Comparison of ENCODE assay signal across 9 cellular contexts in the genomic region with DNA sequence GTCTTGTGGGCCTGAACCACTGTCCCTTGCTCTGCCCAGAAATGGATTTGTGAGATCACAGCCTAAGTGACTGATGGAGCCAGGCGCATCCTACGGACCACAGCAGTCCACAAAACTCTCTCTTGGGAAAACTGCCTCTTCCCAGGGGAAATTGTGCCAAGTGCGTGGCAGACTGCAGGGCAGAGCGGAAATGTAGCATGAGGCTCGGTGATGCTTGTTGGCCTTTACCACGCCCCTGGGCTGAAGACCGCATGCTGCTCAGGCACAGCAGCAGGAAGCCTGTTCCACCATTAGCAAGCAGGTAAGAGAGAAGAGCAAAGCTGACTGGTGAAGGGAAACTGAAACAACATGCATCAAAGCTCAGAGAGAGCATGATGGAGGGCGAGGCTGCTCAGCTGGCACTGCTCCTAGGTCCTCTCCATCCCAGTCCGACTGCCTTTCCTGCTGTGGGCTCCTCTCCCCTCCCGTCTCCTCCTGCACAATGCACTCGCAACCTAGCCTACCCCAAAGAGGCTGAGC. TPM values are rescaled to one million over a fixed set of nuclear protein-coding genes. Genes with fewer than 3 reads are reported as not detected.
DNase-seq lines count a peak whose midpoint lies in the region; ATAC-seq lines count a peak whose summit lies in the region.
"Had no signal": no experiment of that assay in that cellular context is flagged by ENCODE, and none has a peak within 500 bp of the region (broad histone marks: within the 10 kb centered on the region; RNA-seq: fewer than 3 reads in every experiment).

No MANE protein-coding gene starts in this region.

- peaks cover 2% of the 10 kb centered on the region for H3K36me3 ChIP-seq in CD4-positive, CD25-positive, alpha-beta regulatory T cell (ENCODE audit: control insufficient read depth, insufficient read depth, low read length)

- H3K9me3 Mint-ChIP-seq in CD4-positive, CD25-positive, alpha-beta regulatory T cell: peaks cover 0 to 2% (median 0%) of the 10 kb centered on the region in 7 donors
- H3K9me3 Mint-ChIP-seq in activated naive CD4-positive, alpha-beta T cell treated with anti-CD3 and anti-CD28 coated beads, Interleukin-2, amount 10 ng/mL, durations not matched to agents 7 days and 5 days: no peaks in the 10 kb centered on the region

- peak overlapping the region; percentile 90 for H3K27ac ChIP-seq in CD4-positive, CD25-positive, alpha-beta regulatory T cell (ENCODE audit: insufficient read depth, low read length, poor library complexity, severe bottlenecking)

- H3K4me1 ChIP-seq in CD4-positive, CD25-positive, alpha-beta regulatory T cell (ENCODE audit: control insufficient read depth, insufficient read depth, low read length, poor library complexity, severe bottlenecking): peaks cover 53% of the 10 kb centered on the region

- H3K4me3 ChIP-seq in CD4-positive, CD25-positive, alpha-beta regulatory T cell (ENCODE audit: low read depth, low read length): peak overlapping the region; percentile 56

- H3K9me3 ChIP-seq in CD4-positive, CD25-positive, alpha-beta regulatory T cell (ENCODE audit: control insufficient read depth in 2 of 2, low read length in 2 of 2): no peaks in the 10 kb centered on the region

- H3K27me3 ChIP-seq in CD4-positive, CD25-positive, alpha-beta regulatory T cell (ENCODE audit: control insufficient read depth, insufficient read depth, low read length): no peaks in the 10 kb centered on the region

- H3K27me3 Mint-ChIP-seq in CD4-positive, CD25-positive, alpha-beta regulatory T cell: no peaks in the 10 kb centered on the region
- H3K27me3 Mint-ChIP-seq in activated naive CD4-positive, alpha-beta T cell treated with anti-CD3 and anti-CD28 coated beads, Interleukin-2, amount 10 ng/mL, durations not matched to agents 7 days and 5 days: no peaks in the 10 kb centered on the region

- peak; percentile 47 to 95 (median 84) for DNase-seq in CD4-positive, CD25-positive, alpha-beta regulatory T cell
- DNase-seq in T-helper 9 cell (peak; percentile 30), GM03348 (ENCODE audit: low spot score) (no peak), A172 (ENCODE audit: low spot score) (no peak)
- DNase-seq in activated naive CD4-positive, alpha-beta T cell treated with anti-CD3 and anti-CD28 coated beads, Interleukin-2, amount 10 ng/mL, durations not matched to agents 7 days and 5 days: peak; percentile 86
- peak; percentile 66 for DNase-seq in stimulated activated CD4-positive, alpha-beta T cell treated with anti-CD3 and anti-CD28 coated beads, Interleukin-15, amount 100 ng/mL, for 24 hours
- DNase-seq: NCI-H1436 treated with DMSO at 0.1 percent for 48 hours had no signal

- H3K36me3 Mint-ChIP-seq in CD4-positive, CD25-positive, alpha-beta regulatory T cell: peaks cover 24% of the 10 kb centered on the region
- H3K36me3 Mint-ChIP-seq in activated naive CD4-positive, alpha-beta T cell treated with anti-CD3 and anti-CD28 coated beads, Interleukin-2, amount 10 ng/mL, durations not matched to agents 7 days and 5 days: peaks cover 47% of the 10 kb centered on the region

- peak; percentile 87 to 91 for ATAC-seq in CD4-positive, CD25-positive, alpha-beta regulatory T cell (ENCODE audit: low read depth in 2 of 2)
- no peak for ATAC-seq in HG03045 (IDR thresholded peaks at IDR 0.05; ENCODE audit: unreplicated experiment)
- ATAC-seq in GM18498 (IDR thresholded peaks at IDR 0.05; ENCODE audit: unreplicated experiment): no peak

- peak overlapping the region; percentile 66 to 92 (median 81) for H3K4me3 Mint-ChIP-seq in CD4-positive, CD25-positive, alpha-beta regulatory T cell
- peak overlapping the region; percentile 66 for H3K4me3 Mint-ChIP-seq in activated naive CD4-positive, alpha-beta T cell treated with anti-CD3 and anti-CD28 coated beads, Interleukin-2, amount 10 ng/mL, durations not matched to agents 7 days and 5 days

- peak overlapping the region; percentile 99 to 100 (median 99) for H3K27ac Mint-ChIP-seq in CD4-positive, CD25-positive, alpha-beta regulatory T cell
- peak overlapping the region; percentile 100 for H3K27ac Mint-ChIP-seq in activated naive CD4-positive, alpha-beta T cell treated with anti-CD3 and anti-CD28 coated beads, Interleukin-2, amount 10 ng/mL, durations not matched to agents 7 days and 5 days

- CTCF ChIA-PET in activated naive CD4-positive, alpha-beta T cell treated with anti-CD3 and anti-CD28 coated beads, Interleukin-2, amount 10 ng/mL, durations not matched to agents 7 days and 5 days (lab: Charles Lee): interaction anchor here (1.9 to 2.7 kb wide), 2 partner anchors 10 to 30 kb away, joined by 10 to 13 read pairs; no protein-coding TSS in a partner anchor

- H3K4me1 Mint-ChIP-seq in CD4-positive, CD25-positive, alpha-beta regulatory T cell: peaks cover 23 to 81% (median 54%) of the 10 kb centered on the region in 4 donors
- peaks cover 69% of the 10 kb centered on the region for H3K4me1 Mint-ChIP-seq in activated naive CD4-positive, alpha-beta T cell treated with anti-CD3 and anti-CD28 coated beads, Interleukin-2, amount 10 ng/mL, durations not matched to agents 7 days and 5 days

RNA-seq across cellular contexts. Expression of a gene that starts 26.5 kb away (rescaled TPM):
- total RNA-seq in CD4-positive, CD25-positive, alpha-beta regulatory T cell: 6.9 TPM
- polyA plus RNA-seq in CD4-positive, CD25-positive, alpha-beta regulatory T cell: 1 to 10 TPM in 2 of 4 donors, under 1 TPM in 2; 0.70 to 1.8 (median 1.1) TPM
- total RNA-seq in A172 (2014; rRNA removed; shearing (Covaris generic)): 38.2 and 46.6 TPM in 2 replicates

RNA-seq across cellular contexts. Expression of a gene that starts 31.4 kb away (rescaled TPM):
- total RNA-seq in CD4-positive, CD25-positive, alpha-beta regulatory T cell: 55.6 TPM
- polyA plus RNA-seq in CD4-positive, CD25-positive, alpha-beta regulatory T cell: 10 to 100 TPM; 40.1 to 48.1 (median 42.4) TPM
- 12.0 and 13.6 TPM in 2 replicates for total RNA-seq in A172 (2014; rRNA removed; shearing (Covaris generic))

RNA-seq across cellular contexts. Expression of a gene that starts 43.3 kb away (rescaled TPM):
- 397 TPM for total RNA-seq in CD4-positive, CD25-positive, alpha-beta regulatory T cell
- polyA plus RNA-seq in CD4-positive, CD25-positive, alpha-beta regulatory T cell: 10 to 100 TPM; 35.1 to 43.0 (median 38.5) TPM
- 24.7 and 29.7 TPM in 2 replicates for total RNA-seq in A172 (2014; rRNA removed; shearing (Covaris generic))

Comparison
In these comparisons a context has a peak if more than half of its experiments do, and no peak if none do; other contexts are left out.
1. ATAC-seq: peak in CD4-positive, CD25-positive, alpha-beta regulatory T cell (2 of 2); none in HG03045 (single experiment) and GM18498 (single experiment).
2. DNase-seq: peak in CD4-positive, CD25-positive, alpha-beta regulatory T cell (3 of 3), T-helper 9 cell (single experiment), activated naive CD4-positive, alpha-beta T cell treated with anti-CD3 and anti-CD28 coated beads, Interleukin-2, amount 10 ng/mL, durations not matched to agents 7 days and 5 days (single experiment) and stimulated activated CD4-positive, alpha-beta T cell treated with anti-CD3 and anti-CD28 coated beads, Interleukin-15, amount 100 ng/mL, for 24 hours (single experiment); none in GM03348 (single experiment) and A172 (single experiment).
3. RNA of a gene that starts 43.3 kb away (total RNA-seq): 397 TPM in CD4-positive, CD25-positive, alpha-beta regulatory T cell (single experiment); 24.7 to 29.7 TPM in A172; every median in the first group is over 10 times any median in the second.